In the genomic region with DNA sequence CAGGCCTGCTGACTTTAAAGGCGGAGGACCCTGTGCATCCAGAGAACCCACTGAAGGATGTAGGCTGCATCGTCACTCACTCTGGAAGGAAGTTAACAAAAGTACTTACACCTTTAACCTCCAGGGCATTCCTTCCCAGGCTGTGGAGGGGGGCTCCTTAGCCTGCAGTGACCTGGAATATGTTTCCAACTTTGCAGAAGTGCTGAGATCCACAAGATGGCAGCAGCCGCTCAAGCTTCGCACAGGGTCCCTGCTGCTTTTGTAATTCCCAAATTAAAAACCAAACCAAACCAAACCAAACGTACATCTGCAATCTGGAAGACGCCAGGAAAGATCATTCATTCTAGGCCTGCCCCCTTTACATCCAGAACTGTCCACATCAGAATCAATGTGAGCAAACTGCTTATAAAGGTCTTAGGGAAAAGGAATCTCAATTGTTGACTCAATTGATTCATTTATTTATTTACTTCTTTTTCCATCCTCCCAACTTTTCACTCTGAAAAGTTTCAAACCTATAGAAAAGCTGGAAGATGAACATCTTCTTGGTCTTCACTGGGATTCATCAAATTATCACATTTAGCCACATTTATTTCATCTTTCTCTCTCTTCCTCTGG, we compare ENCODE assay signal across 8 cellular contexts.
DNase-seq lines count a peak whose midpoint lies in the region; ATAC-seq and TF ChIP-seq lines count a peak whose summit lies in the region.

No MANE protein-coding gene starts in this region.

- TF ChIP-seq CTCF in HFF-Myc (IDR thresholded peaks at IDR 0.05; ENCODE audit: low read depth, low read length, missing control alignments) (peak; percentile 66), foreskin keratinocyte (conservative IDR thresholded peaks at IDR 0.05) (peak; percentile 79)

- H3K36me3 ChIP-seq in SJSA1, result no peaks in the 10 kb centered on the region

- H3K4me1 ChIP-seq in SJSA1 (replicated peaks) (peaks cover 10% of the 10 kb centered on the region), foreskin keratinocyte (no peaks in the 10 kb centered on the region)

- H3K27me3 ChIP-seq in SJSA1 (replicated peaks) (no peaks in the 10 kb centered on the region), foreskin keratinocyte (no peaks in the 10 kb centered on the region)

- DNase-seq in NCI-H2107 treated with DMSO at 0.1 percent for 48 hours (lab: John Stamatoyannopoulos, UW; ENCODE audit: unreplicated experiment), result peak; percentile 1
- no peak for DNase-seq in NCI-H2107 (lab: John Stamatoyannopoulos, UW)
- peak; percentile 14 for DNase-seq in HFF-Myc (ENCODE audit: extremely low read depth, low read depth)
- DNase-seq in SJSA1 (ENCODE audit: low read depth in 1 of 2, low spot score in 2 of 2), result peak; percentile 33 to 60
- DNase-seq in foreskin keratinocyte, result peak in 1 of 2 donors; percentile 27
- DNase-seq in renal cortical epithelial cell (ENCODE audit: low read depth), result peak; percentile 38
- no peak for DNase-seq in activated T-cell treated with anti-CD3 and anti-CD28 coated beads, Interleukin-2, amount 50 U/mL, for 48 hours

- no peaks in the 10 kb centered on the region for H3K9me3 ChIP-seq in SJSA1 (replicated peaks)

- H3K27ac ChIP-seq in SJSA1 (no peak overlapping the region), foreskin keratinocyte (no peak overlapping the region)

- H3K4me3 ChIP-seq in HFF-Myc (replicated peaks; ENCODE audit: low read depth, low read length) (no peak overlapping the region), SJSA1 (no peak overlapping the region)

- peak; percentile 75 for ATAC-seq in foreskin keratinocyte
- ATAC-seq in GM18868 (IDR thresholded peaks at IDR 0.05; ENCODE audit: unreplicated experiment), result no peak

Comparison
In these comparisons a context has a peak if more than half of its experiments do, and no peak if none do; other contexts are left out.
1. DNase-seq: peak in NCI-H2107 treated with DMSO at 0.1 percent for 48 hours (single experiment), HFF-Myc (single experiment), SJSA1 (2 of 2) and renal cortical epithelial cell (single experiment); none in NCI-H2107 (single experiment) and activated T-cell treated with anti-CD3 and anti-CD28 coated beads, Interleukin-2, amount 50 U/mL, for 48 hours (0 of 2).